14 cellular contexts compared by ENCODE assay signal in the genomic region with DNA sequence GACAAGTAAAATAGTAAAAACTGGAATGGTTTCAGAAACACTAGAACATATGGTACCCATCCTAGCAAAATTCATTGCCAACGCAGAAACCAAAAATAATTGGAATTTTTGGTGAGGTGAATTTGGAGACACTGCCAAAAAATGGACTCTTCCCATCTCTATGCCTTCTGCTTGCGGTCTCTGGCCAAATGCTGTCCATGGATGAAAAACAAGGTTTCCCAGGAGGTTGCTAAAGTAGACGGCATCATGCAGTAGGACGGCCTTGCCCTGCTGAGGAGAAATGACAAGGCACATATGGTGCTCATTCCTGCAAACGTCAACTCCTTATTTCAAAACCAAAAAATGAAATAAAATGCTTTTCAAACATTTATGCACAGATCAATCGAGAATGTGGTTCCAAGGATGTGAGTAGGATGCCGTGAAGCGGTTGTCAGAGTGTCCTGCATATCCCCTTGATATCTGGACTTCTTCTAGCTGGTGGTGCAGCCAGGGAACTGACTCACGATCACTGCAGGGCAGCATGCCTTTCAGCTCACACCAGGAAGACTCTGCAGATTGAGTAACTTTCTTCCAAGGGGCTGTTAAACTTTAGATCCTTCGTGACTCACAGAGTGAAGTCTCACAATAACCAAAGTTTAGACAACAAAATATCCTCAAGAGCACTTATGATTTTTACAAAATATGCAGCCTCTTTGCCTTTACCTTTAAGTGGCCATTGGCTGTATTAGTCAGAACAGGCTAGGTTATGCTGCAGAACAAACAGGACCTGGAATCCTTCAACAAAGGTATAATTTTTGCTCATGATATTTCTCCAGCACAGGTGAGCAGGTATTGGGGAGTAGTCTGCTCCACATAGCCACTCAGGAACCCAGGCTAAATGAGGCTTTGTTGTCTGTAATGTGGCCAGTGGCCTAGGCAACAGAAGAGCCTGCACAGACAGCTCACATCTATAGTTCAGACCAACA.
DNase-seq lines count a peak whose midpoint lies in the region; ATAC-seq and TF ChIP-seq lines count a peak whose summit lies in the region.
"Had no signal": no experiment of that assay in that cellular context is flagged by ENCODE, and none has a peak within 500 bp of the region (broad histone marks: within the 10 kb centered on the region; RNA-seq: fewer than 3 reads in every experiment).

No MANE protein-coding gene starts in this region.

- H3K4me1 Mint-ChIP-seq in MCF 10A (ENCODE audit: insufficient read depth, unreplicated experiment): peaks cover 20% of the 10 kb centered on the region

- no TSS peak for BruUV-seq in MCF 10A (replicated peaks; lab: Mats Ljungman, UMichigan)

- TF ChIP-seq POLR2A in breast epithelium (IDR thresholded peaks at IDR 0.05): no peak

- no peaks in the 10 kb centered on the region for H3K4me1 ChIP-seq in breast epithelium
- H3K4me1 ChIP-seq: adrenal gland, thyroid gland had no signal

- H3K27me3 Mint-ChIP-seq in MCF 10A (ENCODE audit: insufficient read depth, unreplicated experiment): no peaks in the 10 kb centered on the region

- no peaks in the 10 kb centered on the region for H3K9me3 Mint-ChIP-seq in MCF 10A (ENCODE audit: unreplicated experiment)

- TF ChIP-seq CTCF in MCF 10A (IDR thresholded peaks at IDR 0.05; ENCODE audit: unreplicated experiment) (no peak), breast epithelium (IDR thresholded peaks at IDR 0.05) (no peak)

- H3K36me3 Mint-ChIP-seq in MCF 10A (ENCODE audit: insufficient read depth, unreplicated experiment): no peaks in the 10 kb centered on the region

- DNase-seq in MCF 10A (ENCODE audit: unreplicated experiment): peak; percentile 53
- no peak for DNase-seq in breast epithelium (ENCODE audit: low spot score in 2 of 2)
- peak; percentile 89 for DNase-seq in amniotic epithelial cell (ENCODE audit: low read depth)
- DNase-seq in fibroblast of peridontal ligament (ENCODE audit: extremely low read depth): peak; percentile 39
- peak; percentile 59 for DNase-seq in superior temporal gyrus (ENCODE audit: extremely low spot score)
- DNase-seq in activated CD4-positive, alpha-beta T cell treated with anti-CD3 and anti-CD28 coated beads, Interleukin-2, amount 50 U/mL, for 1 hour: no peak
- no peak for DNase-seq in stimulated activated CD4-positive, alpha-beta T cell treated with anti-CD3 and anti-CD28 coated beads, Interleukin-4, amount 100 ng/mL, for 4 hours
- DNase-seq: 8988T, adrenal gland, NCI-H2171, thyroid gland had no signal

- H3K27me3 ChIP-seq in breast epithelium: no peaks in the 10 kb centered on the region
- H3K27me3 ChIP-seq: adrenal gland, thyroid gland had no signal

- no peak overlapping the region for H3K4me3 Mint-ChIP-seq in MCF 10A (ENCODE audit: unreplicated experiment)

- H3K27ac ChIP-seq in breast epithelium: no peak overlapping the region
- H3K27ac ChIP-seq: adrenal gland, HL-60, thyroid gland had no signal

- POLR2A ChIA-PET in MCF 10A (lab: Yijun Ruan, JAX): no interaction called here

- H3K4me3 ChIP-seq in breast epithelium: no peak overlapping the region
- H3K4me3 ChIP-seq: adrenal gland, thyroid gland had no signal

- intact Hi-C loops in MCF 10A (cut with micrococcal nuclease) (no loop called here), breast epithelium (cut with DNase I; ENCODE audit: low total_unique reads) (no loop called here)

- CTCF ChIA-PET in MCF 10A (lab: Yijun Ruan, JAX): no interaction called here

- ATAC-seq in GM18517 (IDR thresholded peaks at IDR 0.05; ENCODE audit: unreplicated experiment): no peak
- ATAC-seq: activated CD4-positive, CD25-positive, alpha-beta regulatory T cell treated with anti-CD3 and anti-CD28 coated beads, Interleukin-2, amount 50 U/mL, for 24 hours had no signal

- H3K36me3 ChIP-seq in breast epithelium: no peaks in the 10 kb centered on the region
- H3K36me3 ChIP-seq: adrenal gland, thyroid gland had no signal

- no peak overlapping the region for H3K27ac Mint-ChIP-seq in MCF 10A (ENCODE audit: low read depth, unreplicated experiment)

- H3K9me3 ChIP-seq in breast epithelium: no peaks in the 10 kb centered on the region
- H3K9me3 ChIP-seq: adrenal gland, thyroid gland had no signal

Comparison
In these comparisons a context has a peak if more than half of its experiments do, and no peak if none do; other contexts are left out.
1. DNase-seq: peak in MCF 10A (single experiment), amniotic epithelial cell (single experiment), fibroblast of peridontal ligament (single experiment) and superior temporal gyrus (single experiment); none in breast epithelium (0 of 2), activated CD4-positive, alpha-beta T cell treated with anti-CD3 and anti-CD28 coated beads, Interleukin-2, amount 50 U/mL, for 1 hour (single experiment) and stimulated activated CD4-positive, alpha-beta T cell treated with anti-CD3 and anti-CD28 coated beads, Interleukin-4, amount 100 ng/mL, for 4 hours (0 of 2).